Comparison of ENCODE assay signal across 24 cellular contexts in genomic region chr18:11873670-11874340, GRCh38. TPM values are rescaled to one million over a fixed set of nuclear protein-coding genes. Genes with fewer than 3 reads are reported as not detected.
DNase-seq lines count a peak whose midpoint lies in the region; ATAC-seq and TF ChIP-seq lines count a peak whose summit lies in the region.
"Had no signal": no experiment of that assay in that cellular context is flagged by ENCODE, and none has a peak within 500 bp of the region (broad histone marks: within the 10 kb centered on the region; RNA-seq: fewer than 3 reads in every experiment).

No MANE protein-coding gene starts in this region.

- no peak overlapping the region for H3K4me3 Mint-ChIP-seq in IgD-negative memory B cell
- H3K4me3 Mint-ChIP-seq in endodermal cell = no peak overlapping the region
- H3K4me3 Mint-ChIP-seq: CD4-positive, alpha-beta memory T cell; GM23338; HFFc6 had no signal

- no peak overlapping the region for H3K9ac ChIP-seq in endodermal cell (ENCODE audit: extremely low read depth, low read length, poor library complexity, severe bottlenecking)
- H3K9ac ChIP-seq: KMS-11 had no signal

- no peak for ATAC-seq in HG02870 (IDR thresholded peaks at IDR 0.05; ENCODE audit: unreplicated experiment)
- ATAC-seq in HG03159 (IDR thresholded peaks at IDR 0.05; ENCODE audit: unreplicated experiment) = no peak
- ATAC-seq: GM23338, Panc1 had no signal

- H3K9me3 Mint-ChIP-seq in IgD-negative memory B cell = no peaks in the 10 kb centered on the region
- peaks cover 14% of the 10 kb centered on the region for H3K9me3 Mint-ChIP-seq in endodermal cell
- H3K9me3 Mint-ChIP-seq: CD4-positive, alpha-beta memory T cell had no signal

- DNase-seq in NCI-H1694 (lab: John Stamatoyannopoulos, UW) = peak; percentile 50
- peak; percentile 24 for DNase-seq in endodermal cell
- peak; percentile 76 for DNase-seq in mesenteric fat pad (ENCODE audit: low spot score)
- DNase-seq in RKO (ENCODE audit: low spot score) = no peak
- DNase-seq: C1 segment of cervical spinal cord; CD4-positive, alpha-beta memory T cell; COR-L47; DMS53; HFFc6; IMR-90; NCI-H1048; NCI-H1417; NCI-H187 treated with DMSO at 0.1 percent for 48 hours; NCI-H446 treated with DMSO at 0.1 percent for 48 hours; NCI-H526; SIG-M5 had no signal

- peaks cover 4% of the 10 kb centered on the region for H3K36me3 Mint-ChIP-seq in IgD-negative memory B cell
- peaks cover 68% of the 10 kb centered on the region for H3K36me3 Mint-ChIP-seq in endodermal cell (ENCODE audit: low read depth)

- no peak overlapping the region for H3K27ac ChIP-seq in endodermal cell (ENCODE audit: low read depth, low read length)
- H3K27ac ChIP-seq: KMS-11, SK-N-MC had no signal

- H3K27me3 ChIP-seq in endodermal cell (ENCODE audit: control insufficient read depth, insufficient read depth, low read length, poor library complexity, severe bottlenecking) = no peaks in the 10 kb centered on the region

- peaks cover 58% of the 10 kb centered on the region for H3K36me3 ChIP-seq in endodermal cell (ENCODE audit: control insufficient read depth, insufficient read depth, low read length)
- H3K36me3 ChIP-seq: HAP-1 had no signal

- peak overlapping the region in 2 of 3 donors; percentile 23 to 62 for H3K27ac Mint-ChIP-seq in IgD-negative memory B cell
- no peak overlapping the region for H3K27ac Mint-ChIP-seq in endodermal cell
- H3K27ac Mint-ChIP-seq: CD4-positive, alpha-beta memory T cell; GM23338; HFFc6 had no signal

- H3K4me1 ChIP-seq in endodermal cell (ENCODE audit: control insufficient read depth, insufficient read depth, low read length) = no peaks in the 10 kb centered on the region
- H3K4me1 ChIP-seq: HAP-1 had no signal

- TF ChIP-seq CTCF in endodermal cell (conservative IDR thresholded peaks at IDR 0.05) = no peak

- 90% methylated on average over 7 to 15 of the region's 15 CpGs for WGBS in endodermal cell (ENCODE audit: insufficient coverage in 1 of 2, insufficient read length in 1 of 2), 2 experiments

- H3K27me3 Mint-ChIP-seq in IgD-negative memory B cell (peaks cover 17% of the 10 kb centered on the region), endodermal cell (ENCODE audit: insufficient read depth) (no peaks in the 10 kb centered on the region)
- H3K27me3 Mint-ChIP-seq: CD4-positive, alpha-beta memory T cell had no signal

- H3K4me1 Mint-ChIP-seq in IgD-negative memory B cell (peaks cover 0 to 5% (median 0%) of the 10 kb centered on the region in 3 donors), endodermal cell (no peaks in the 10 kb centered on the region)

- H3K4me3 ChIP-seq in endodermal cell (ENCODE audit: low read length) = no peak overlapping the region
- H3K4me3 ChIP-seq: GM23338, HAP-1, SK-N-MC had no signal

- peaks cover 18% of the 10 kb centered on the region for H3K9me3 ChIP-seq in endodermal cell (ENCODE audit: control insufficient read depth, low read length)
- H3K9me3 ChIP-seq: HAP-1 had no signal

RNA-seq across cellular contexts. Expression of gene CHMP1B, which starts 22.6 kb away (rescaled TPM):
- polyA plus RNA-seq in IgD-negative memory B cell = 49.1 TPM
- 10 to 100 TPM; 35.3 to 35.8 TPM for total RNA-seq in endodermal cell
- polyA plus RNA-seq in endodermal cell (2013, experiment 1 of 2) = 37.6 TPM
- polyA plus RNA-seq in endodermal cell (2013, experiment 2 of 2) = 35.4 TPM
- total RNA-seq in mesenteric fat pad = 43.9 TPM

RNA-seq across cellular contexts. Expression of gene MPPE1, which starts 34.3 kb away (rescaled TPM):
- 36.2 TPM for polyA plus RNA-seq in IgD-negative memory B cell
- total RNA-seq in endodermal cell = 10 to 100 TPM; 27.3 to 33.5 TPM
- polyA plus RNA-seq in endodermal cell (2013, experiment 1 of 2) = 19.5 TPM
- 14.6 TPM for polyA plus RNA-seq in endodermal cell (2013, experiment 2 of 2)
- total RNA-seq in mesenteric fat pad = 30.5 TPM
